In the genomic region with DNA sequence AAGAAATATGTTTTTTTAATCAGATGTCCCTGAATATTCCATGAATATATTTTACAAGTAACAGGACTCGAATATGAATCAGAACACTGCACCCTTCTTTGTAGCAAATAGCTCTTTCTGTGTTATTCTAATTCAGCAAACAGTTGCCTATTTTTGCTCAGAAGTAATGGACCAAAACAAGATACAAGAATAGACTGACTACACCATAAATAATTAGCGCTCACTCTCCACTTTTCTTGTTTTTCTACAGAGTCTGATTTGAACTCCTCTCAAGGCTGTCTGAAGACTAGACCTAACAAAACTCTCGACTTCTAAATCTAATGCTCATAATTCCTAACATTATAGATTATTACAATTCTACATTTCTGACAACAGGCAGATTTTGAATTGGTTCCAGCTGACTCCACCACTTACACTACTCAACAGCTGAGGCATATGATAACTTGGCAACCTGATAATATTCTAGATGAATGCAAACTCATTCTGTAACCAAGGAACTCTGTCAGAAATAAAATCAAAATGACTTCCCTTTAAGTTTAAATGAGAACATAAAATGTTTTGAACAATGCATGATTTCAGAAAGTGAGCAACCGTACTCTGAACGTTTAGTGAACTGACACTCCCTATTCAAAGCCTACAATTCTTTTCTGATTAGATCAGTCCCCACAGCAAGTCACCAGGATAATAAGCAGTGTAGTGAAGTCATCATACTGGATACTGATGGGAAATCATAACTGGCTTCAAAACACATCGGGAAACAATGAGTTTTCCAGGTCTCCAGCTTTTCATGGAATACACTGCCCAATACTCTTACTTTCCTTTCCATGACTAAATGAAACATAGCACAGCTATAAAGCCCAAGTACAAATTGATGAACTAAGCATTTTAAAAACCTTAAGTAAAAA, we compare ENCODE assay signal across 8 cellular contexts.
A peak's percentile ranks its signal among the peaks of the same experiment; 100 is the strongest.
DNase-seq lines count a peak whose midpoint lies in the region; ATAC-seq and TF ChIP-seq lines count a peak whose summit lies in the region.

No MANE protein-coding gene starts in this region.

- peak overlapping the region; percentile 31 for H3K4me2 ChIP-seq in Loucy (ENCODE audit: low read depth, low read length, poor library complexity, severe bottlenecking)
- H3K4me2 ChIP-seq in mesenchymal stem cell (ENCODE audit: low read length, poor library complexity, severe bottlenecking) = peak overlapping the region; percentile 48

- H3K9me2 ChIP-seq in Loucy (replicated peaks; ENCODE audit: low read depth, low read length) = no peaks in the 10 kb centered on the region

- no peaks in the 10 kb centered on the region for H3F3A ChIP-seq in Loucy (ENCODE audit: low read depth)

- H3K23ac ChIP-seq in mesenchymal stem cell (ENCODE audit: low read length in 2 of 2) = no peak overlapping the region

- no peak overlapping the region for H2AFZ ChIP-seq in Loucy (ENCODE audit: low read length)
- no peak overlapping the region for H2AFZ ChIP-seq in mesenchymal stem cell (ENCODE audit: low read depth, low read length)

- peaks cover 17% of the 10 kb centered on the region for H3K4me1 ChIP-seq in Loucy (ENCODE audit: insufficient read depth, low read length, poor library complexity, severe bottlenecking)
- peaks cover 8% of the 10 kb centered on the region for H3K4me1 ChIP-seq in mesenchymal stem cell (ENCODE audit: control insufficient read depth, insufficient read depth, low read depth, low read length)

- DNase-seq in AML-193 (lab: John Stamatoyannopoulos, UW) = peak; percentile 10 to 26
- peak in 2 of 61 donors; percentile 24 to 27 for DNase-seq in caudate nucleus (lab: John Stamatoyannopoulos, UW)
- DNase-seq in mesenchymal stem cell = peak; percentile 74
- no peak for DNase-seq in Ammon's horn (ENCODE audit: low spot score)

- no peak overlapping the region for H4K91ac ChIP-seq in mesenchymal stem cell (ENCODE audit: low read length)

- H2BK120ac ChIP-seq in mesenchymal stem cell (ENCODE audit: low read depth, low read length) = no peak overlapping the region

- no peak overlapping the region for H3K14ac ChIP-seq in mesenchymal stem cell (ENCODE audit: low read length in 2 of 2)

- H2BK12ac ChIP-seq in mesenchymal stem cell (ENCODE audit: low read length in 2 of 2) = no peak overlapping the region

- H3K18ac ChIP-seq in mesenchymal stem cell (ENCODE audit: low read depth in 1 of 2, low read length in 2 of 2) = no peak overlapping the region

- H3K9me3 ChIP-seq in Loucy (ENCODE audit: insufficient read depth, low read depth, low read length) (no peaks in the 10 kb centered on the region), mesenchymal stem cell (ENCODE audit: control insufficient read depth, low read length) (no peaks in the 10 kb centered on the region)

- H3K4ac ChIP-seq in mesenchymal stem cell (ENCODE audit: low read depth in 1 of 2, low read length in 2 of 2) = no peak overlapping the region

- no peak overlapping the region for H2AK5ac ChIP-seq in mesenchymal stem cell (ENCODE audit: low read length, severe bottlenecking)

- peaks cover 32% of the 10 kb centered on the region for H3K79me2 ChIP-seq in Loucy (ENCODE audit: insufficient read depth, low read length)

- H4K20me1 ChIP-seq in Loucy (ENCODE audit: insufficient read depth, low read length, poor library complexity, severe bottlenecking) = no peaks in the 10 kb centered on the region

- peak overlapping the region; percentile 3 for H3K4me3 ChIP-seq in Loucy (ENCODE audit: low read length, poor library complexity, severe bottlenecking)
- peak overlapping the region in 1 of 2 experiments; percentile 89 for H3K4me3 ChIP-seq in mesenchymal stem cell (ENCODE audit: insufficient read depth in 1 of 2, low read depth in 1 of 2, low read length in 2 of 2)

- ATAC-seq in HG03108 (IDR thresholded peaks at IDR 0.05; ENCODE audit: unreplicated experiment) (no peak), HG03439 (IDR thresholded peaks at IDR 0.05; ENCODE audit: unreplicated experiment) (no peak), HG03469 (IDR thresholded peaks at IDR 0.05; ENCODE audit: unreplicated experiment) (no peak)

- H3K27ac ChIP-seq in caudate nucleus (ENCODE audit: low read depth, low read length) (peak overlapping the region; percentile 83), mesenchymal stem cell (ENCODE audit: low read length, poor library complexity, severe bottlenecking) (peak overlapping the region; percentile 67)

- H2BK15ac ChIP-seq in mesenchymal stem cell (ENCODE audit: low read depth, poor library complexity, severe bottlenecking) = no peak overlapping the region

- H3K79me1 ChIP-seq in mesenchymal stem cell (replicated peaks; ENCODE audit: low read length, poor library complexity, severe bottlenecking) = no peaks in the 10 kb centered on the region

- H3K36me3 ChIP-seq in Loucy (ENCODE audit: insufficient read depth, low read length) (no peaks in the 10 kb centered on the region), mesenchymal stem cell (ENCODE audit: control insufficient read depth in 1 of 2, insufficient read depth in 2 of 2, low read depth in 1 of 2, low read length in 2 of 2) (peaks cover 0 to 2% of the 10 kb centered on the region in 2 experiments)

- TF ChIP-seq CTCF in Loucy (conservative IDR thresholded peaks at IDR 0.05; ENCODE audit: low read length) = no peak

- H3K27me3 ChIP-seq in Loucy (ENCODE audit: insufficient read depth, low read length, poor library complexity, severe bottlenecking) (no peaks in the 10 kb centered on the region), mesenchymal stem cell (ENCODE audit: control insufficient read depth in 1 of 2, insufficient read depth in 1 of 2, low read length in 2 of 2) (no peaks in the 10 kb centered on the region)

- H4K8ac ChIP-seq in mesenchymal stem cell (ENCODE audit: low read length) = no peak overlapping the region

- 49% methylated on average over 6 of the region's 6 CpGs for WGBS in mesenchymal stem cell

- no peak overlapping the region for H2BK5ac ChIP-seq in mesenchymal stem cell (ENCODE audit: low read depth, low read length, poor library complexity, severe bottlenecking)

- no peak overlapping the region for H3K9ac ChIP-seq in Loucy (ENCODE audit: low read depth, low read length, poor library complexity, severe bottlenecking)
- peak overlapping the region; percentile 91 for H3K9ac ChIP-seq in mesenchymal stem cell (ENCODE audit: low read length)
